In the genomic region with DNA sequence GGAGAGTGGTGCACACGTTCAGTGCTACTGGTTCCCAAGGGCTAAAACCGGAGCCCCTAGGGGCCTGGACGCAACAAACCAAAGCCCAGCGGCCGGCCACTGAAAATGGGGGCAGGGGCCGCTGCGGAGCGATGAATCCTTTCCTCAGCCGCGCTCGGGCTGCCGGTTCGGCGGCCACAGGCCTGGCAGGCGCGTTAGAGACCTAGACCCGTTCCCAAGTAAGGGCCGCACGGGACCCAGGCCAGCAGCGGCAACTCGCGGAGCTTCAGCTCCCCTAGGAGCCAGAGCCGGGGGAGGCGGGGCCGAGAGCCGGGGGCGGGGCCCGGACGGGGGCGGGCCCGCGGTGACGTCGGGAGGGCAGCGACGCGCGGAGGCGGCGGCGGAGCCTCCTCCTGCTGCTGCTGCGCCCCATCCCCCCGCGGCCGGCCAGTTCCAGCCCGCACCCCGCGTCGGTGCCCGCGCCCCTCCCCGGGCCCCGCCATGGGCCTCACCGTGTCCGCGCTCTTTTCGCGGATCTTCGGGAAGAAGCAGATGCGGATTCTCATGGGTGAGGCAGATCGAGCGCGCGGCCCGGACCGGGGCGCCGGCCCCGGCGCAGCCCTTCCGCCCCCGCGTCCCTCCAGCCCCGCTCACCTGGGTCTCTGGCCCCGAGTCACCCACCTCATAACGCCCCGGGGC, we compare ENCODE assay signal across 8 cellular contexts. TPM values are rescaled to one million over a fixed set of nuclear protein-coding genes. Genes with fewer than 3 reads are reported as not detected.
A peak's percentile ranks its signal among the peaks of the same experiment; 100 is the strongest.
DNase-seq lines count a peak whose midpoint lies in the region; ATAC-seq and TF ChIP-seq lines count a peak whose summit lies in the region.

ARF5 (plus strand) TSS at position 393 of the 678 bp plus-strand sequence; CDS start at position 481, 88 bp downstream.

- peaks cover 41% of the 10 kb centered on the region for H3K4me1 Mint-ChIP-seq in activated CD4-positive, alpha-beta memory T cell treated with anti-CD3 and anti-CD28 coated beads for 36 hours (ENCODE audit: low read depth)

- no peaks in the 10 kb centered on the region for H3K27me3 Mint-ChIP-seq in activated CD4-positive, alpha-beta memory T cell treated with anti-CD3 and anti-CD28 coated beads for 36 hours

- no peaks in the 10 kb centered on the region for H3K9me3 Mint-ChIP-seq in activated CD4-positive, alpha-beta memory T cell treated with anti-CD3 and anti-CD28 coated beads for 36 hours

- peak within 1 kb of the TSS; percentile 85 to 97 (median 94) for H3K9ac ChIP-seq in BLaER1 treated with 17β-estradiol and CSF1 and Interleukin-3, amounts not matched to agents 10 nM and 100 nM

- WGBS in lower leg skin, 2 donors = 1% methylated on average over 26 to 36 of the region's 77 CpGs

- POLR2A ChIA-PET in activated CD4-positive, alpha-beta memory T cell treated with anti-CD3 and anti-CD28 coated beads for 36 hours (lab: Charles Lee) = interaction anchor here (1.5 kb wide), 1 partner anchor 196 kb away, joined by 5 read pairs; the partner anchor contains the start of gene ZNF800

- peaks cover 24 to 41% (median 31%) of the 10 kb centered on the region in 11 experiments for H3K36me3 ChIP-seq in BLaER1 treated with 17β-estradiol and CSF1 and Interleukin-3, amounts not matched to agents 10 nM and 100 nM

- no peak for TF ChIP-seq POLR2A in lower leg skin (IDR thresholded peaks at IDR 0.05)

- peak within 1 kb of the TSS; percentile 81 to 99 (median 98) for H3K4me3 ChIP-seq in BLaER1 treated with 17β-estradiol and CSF1 and Interleukin-3, amounts not matched to agents 10 nM and 100 nM
- H3K4me3 ChIP-seq in dorsolateral prefrontal cortex (peak within 1 kb of the TSS; percentile 59 to 100 (median 96)), lower leg skin (ENCODE audit: low read depth, poor library complexity, severe bottlenecking) (peak within 1 kb of the TSS; percentile 98)

- H3K4me2 ChIP-seq in BLaER1 treated with 17β-estradiol and CSF1 and Interleukin-3, amounts not matched to agents 10 nM and 100 nM = peak within 1 kb of the TSS; percentile 87 to 98 (median 93)

- no peaks in the 10 kb centered on the region for H3K27me3 ChIP-seq in BLaER1 treated with 17β-estradiol and CSF1 and Interleukin-3, amounts not matched to agents 10 nM and 100 nM
- H3K27me3 ChIP-seq in dorsolateral prefrontal cortex = no peaks in the 10 kb centered on the region

- DNase-seq in NCI-H774 (lab: John Stamatoyannopoulos, UW) (peak; percentile 82), dorsolateral prefrontal cortex (peak; percentile 77 to 95 (median 88)), lower leg skin (ENCODE audit: low spot score in 2 of 2) (peak; percentile 84 to 97)
- DNase-seq in activated CD4-positive, alpha-beta memory T cell treated with anti-CD3 and anti-CD28 coated beads for 36 hours = peak; percentile 93
- DNase-seq in stimulated activated CD4-positive, alpha-beta T cell treated with anti-CD3 and anti-CD28 coated beads, Interleukin-4, amount 100 ng/mL, for 48 hours (ENCODE audit: low read depth in 2 of 2) = peak; percentile 82 to 83

- CTCF ChIA-PET in activated CD4-positive, alpha-beta memory T cell treated with anti-CD3 and anti-CD28 coated beads for 36 hours (lab: Charles Lee) = no interaction called here

- no peaks in the 10 kb centered on the region for H3K9me3 ChIP-seq in BLaER1 treated with 17β-estradiol and CSF1 and Interleukin-3, amounts not matched to agents 10 nM and 100 nM (replicated peaks in 1 of 11)

- peak within 1 kb of the TSS; percentile 83 to 94 (median 90) for H3K27ac ChIP-seq in BLaER1 treated with 17β-estradiol and CSF1 and Interleukin-3, amounts not matched to agents 10 nM and 100 nM
- peak within 1 kb of the TSS; percentile 19 to 98 (median 91) for H3K27ac ChIP-seq in dorsolateral prefrontal cortex

- peaks cover 18 to 44% (median 33%) of the 10 kb centered on the region in 11 experiments; a peak in 21 of 22 replicates for H4K20me1 ChIP-seq in BLaER1 treated with 17β-estradiol and CSF1 and Interleukin-3, amounts not matched to agents 10 nM and 100 nM

- ATAC-seq in GM19324 (IDR thresholded peaks at IDR 0.05; ENCODE audit: low FRiP score, unreplicated experiment) (peak; percentile 74), HG03460 (IDR thresholded peaks at IDR 0.05; ENCODE audit: unreplicated experiment) (peak; percentile 74)

- peak within 1 kb of the TSS; percentile 85 for H3K4me3 Mint-ChIP-seq in activated CD4-positive, alpha-beta memory T cell treated with anti-CD3 and anti-CD28 coated beads for 36 hours

- H3K36me3 Mint-ChIP-seq in activated CD4-positive, alpha-beta memory T cell treated with anti-CD3 and anti-CD28 coated beads for 36 hours = peaks cover 18% of the 10 kb centered on the region

- TF ChIP-seq CTCF in dorsolateral prefrontal cortex (IDR thresholded peaks at IDR 0.05 in 54 of 56, conservative IDR thresholded peaks at IDR 0.05 in 2 of 56; ENCODE audit: low read depth in 1 of 56, partially characterized antibody in 56 of 56) = peak in 4 of 56 donors; percentile 4 to 29 (median 12)
- TF ChIP-seq CTCF in lower leg skin (IDR thresholded peaks at IDR 0.05) = no peak

- peaks cover 41 to 52% (median 45%) of the 10 kb centered on the region in 10 experiments for H3K4me1 ChIP-seq in BLaER1 treated with 17β-estradiol and CSF1 and Interleukin-3, amounts not matched to agents 10 nM and 100 nM

- intact Hi-C loops in activated CD4-positive, alpha-beta memory T cell treated with anti-CD3 and anti-CD28 coated beads for 36 hours (cut with micrococcal nuclease) = loop anchor here (1.0 to 10.0 kb wide), 6 partner anchors 195 to 617 kb away; partner anchors contain the start of genes GRM8 and ZNF800
- intact Hi-C loops in dorsolateral prefrontal cortex (cut with DNase I) (loop anchor here (2.0 to 10.0 kb wide), 8 partner anchors 63 to 617 kb away; partner anchors contain the start of genes LRRC4 (in 2 of the 2), GRM8 (in 1 of the 2), SND1 (in 1 of the 2) and ZNF800 (in 1 of the 2)), lower leg skin (cut with DNase I; ENCODE audit: low total_unique reads) (no loop called here)

- peak within 1 kb of the TSS; percentile 74 for H3K27ac Mint-ChIP-seq in activated CD4-positive, alpha-beta memory T cell treated with anti-CD3 and anti-CD28 coated beads for 36 hours

RNA-seq across cellular contexts. Expression of gene ARF5, which starts in this region (rescaled TPM):
- 100 to 1,000 TPM; 128 to 129 TPM for total RNA-seq in activated CD4-positive, alpha-beta memory T cell treated with anti-CD3 and anti-CD28 coated beads for 36 hours
- total RNA-seq in dorsolateral prefrontal cortex (100 to 1,000 TPM in 111 of 120 experiments, 10 to 100 TPM in 9; 82.0 to 230 (median 161) TPM), lower leg skin (100 to 1,000 TPM; 187 to 270 (median 237) TPM)

Comparison
In these comparisons a context has a peak if more than half of its experiments do, and no peak if none do; other contexts are left out.
1. Peak in every context shown above with its lines: DNase-seq, ATAC-seq, H3K4me3 ChIP-seq and H3K27ac ChIP-seq.